ENCODE assay signal across 30 cellular contexts in genomic region chr9:110926828-110927227, GRCh38.
DNase-seq lines count a peak whose midpoint lies in the region; ATAC-seq, FAIRE-seq and TF ChIP-seq lines count a peak whose summit lies in the region.
"Had no signal": no experiment of that assay in that cellular context is flagged by ENCODE, and none has a peak within 500 bp of the region (broad histone marks: within the 10 kb centered on the region; RNA-seq: fewer than 3 reads in every experiment).

No MANE protein-coding gene starts in this region.

- no peak overlapping the region for H3K4me2 ChIP-seq in HepG2 (ENCODE audit: low read depth, low read length)
- H3K4me2 ChIP-seq: PC-9 had no signal

- POLR2A ChIA-PET in HepG2 (lab: Yijun Ruan, JAX): no interaction called here

- TF ChIP-seq EP300 in HepG2 (IDR thresholded peaks at IDR 0.05; ENCODE audit: low read depth in 2 of 2, low read length in 2 of 2) (no peak), HepG2 (CRISPR knock-in tag; IDR thresholded peaks at IDR 0.05; ENCODE audit: borderline replicate concordance) (no peak)

- H3K27me3 ChIP-seq in HepG2 (ENCODE audit: control insufficient read depth in 1 of 2, insufficient read depth in 2 of 2, low read length in 2 of 2) (no peaks in the 10 kb centered on the region), right lobe of liver (no peaks in the 10 kb centered on the region), prostate gland (replicated peaks; ENCODE audit: insufficient read depth) (no peaks in the 10 kb centered on the region)
- H3K27me3 ChIP-seq: heart right ventricle, ovary, right atrium auricular region had no signal

- no peak overlapping the region for H2AFZ ChIP-seq in HepG2 (ENCODE audit: low read length)
- H2AFZ ChIP-seq: PC-9 had no signal

- intact Hi-C loops in HepG2 (cut with micrococcal nuclease; ENCODE audit: unreplicated experiment): no loop called here
- intact Hi-C loops in right lobe of liver (cut with DNase I): no loop called here
- intact Hi-C loops in prostate gland (cut with DNase I): no loop called here

- CTCF ChIA-PET in HepG2 (lab: Yijun Ruan, JAX; ENCODE audit: low intra/inter-chr PET ratio, low total read pairs): no interaction called here

- DNase-seq in HepG2 (ENCODE audit: low spot score): no peak
- DNase-seq in right lobe of liver: no peak
- no peak for DNase-seq in epithelial cell of prostate (ENCODE audit: low read depth, low spot score)
- peak; percentile 34 for DNase-seq in prostate gland (ENCODE audit: low spot score)
- no peak for DNase-seq in NCI-H82 (lab: John Stamatoyannopoulos, UW)
- DNase-seq in activated naive CD4-positive, alpha-beta T cell treated with anti-CD3 and anti-CD28 coated beads, Interleukin-2, amount 50 U/mL, for 72 hours (ENCODE audit: low spot score in 2 of 2): no peak
- DNase-seq in NCI-H446 (lab: John Stamatoyannopoulos, UW): no peak
- DNase-seq: activated CD8-positive, alpha-beta memory T cell treated with anti-CD3 and anti-CD28 coated beads, Interleukin-2, amount 50 U/mL, for 4 hours; activated naive CD8-positive, alpha-beta T cell treated with anti-CD3 and anti-CD28 coated beads, Interleukin-2, amount 10 ng/mL, durations not matched to agents 7 days and 5 days; AML-193; CD8-positive, alpha-beta T cell; foreskin fibroblast; GF-D8; H7; heart right ventricle; Kasumi-1; NCI-H1694; ovary; Right ventricle myocardium superior; stimulated activated CD4-positive, alpha-beta T cell treated with anti-CD3 and anti-CD28 coated beads, Interleukin-12 subunit alpha, Interleukin-12 subunit beta, amount 100 ng/mL, for 4 hours; stimulated activated CD4-positive, alpha-beta T cell treated with anti-CD3 and anti-CD28 coated beads, Interleukin-4, amount 100 ng/mL, for 24 hours; stimulated activated naive B cell treated with anti-CD40 and anti-IgM and Interleukin-4, amounts not matched to agents 10 μg/mL and 1 μg/mL and 100 μg/mL, for 72 hours; SW 1271; T1000 had no signal

- no peaks in the 10 kb centered on the region for H3K9me3 Mint-ChIP-seq in activated naive CD4-positive, alpha-beta T cell treated with anti-CD3 and anti-CD28 coated beads, Interleukin-2, amount 50 U/mL, for 72 hours
- H3K9me3 Mint-ChIP-seq: activated naive CD8-positive, alpha-beta T cell treated with anti-CD3 and anti-CD28 coated beads, Interleukin-2, amount 10 ng/mL, durations not matched to agents 7 days and 5 days; nephron; stimulated activated naive B cell treated with anti-CD40 and anti-IgM and Interleukin-4, amounts not matched to agents 10 μg/mL and 1 μg/mL and 100 μg/mL, for 72 hours; WTC11 had no signal

- no peaks in the 10 kb centered on the region for H3K4me1 ChIP-seq in HepG2 (ENCODE audit: insufficient read depth, low read length)
- H3K4me1 ChIP-seq in right lobe of liver: no peaks in the 10 kb centered on the region
- no peaks in the 10 kb centered on the region for H3K4me1 ChIP-seq in prostate gland (replicated peaks)
- H3K4me1 ChIP-seq: heart right ventricle, right atrium auricular region had no signal

- no peaks in the 10 kb centered on the region for H3K36me3 Mint-ChIP-seq in activated naive CD4-positive, alpha-beta T cell treated with anti-CD3 and anti-CD28 coated beads, Interleukin-2, amount 50 U/mL, for 72 hours
- H3K36me3 Mint-ChIP-seq: activated naive CD8-positive, alpha-beta T cell treated with anti-CD3 and anti-CD28 coated beads, Interleukin-2, amount 10 ng/mL, durations not matched to agents 7 days and 5 days; CD8-positive, alpha-beta T cell; stimulated activated naive B cell treated with anti-CD40 and anti-IgM and Interleukin-4, amounts not matched to agents 10 μg/mL and 1 μg/mL and 100 μg/mL, for 72 hours; WTC11 had no signal

- no peaks in the 10 kb centered on the region for H4K20me1 ChIP-seq in HepG2 (ENCODE audit: insufficient read depth, low read length)

- TF ChIP-seq POLR2A in HepG2 (IDR thresholded peaks at IDR 0.05; ENCODE audit: insufficient read depth in 1 of 2, low read depth in 2 of 2, low read length in 2 of 2) (no peak), right lobe of liver (IDR thresholded peaks at IDR 0.05) (no peak), prostate gland (IDR thresholded peaks at IDR 0.05) (no peak)

- 53% methylated on average over 9 of the region's 9 CpGs for WGBS in HepG2 (ENCODE audit: low lambda C conversion rate)
- WGBS in right lobe of liver (ENCODE audit: insufficient coverage, low coverage, low lambda C conversion rate, missing lambda C conversion rate): 64% methylated on average over 6 of the region's 9 CpGs
- WGBS in prostate gland: 61% methylated on average over 9 of the region's 9 CpGs

- H3K27ac ChIP-seq in HepG2 (ENCODE audit: extremely low read length, insufficient read depth, low read length) (no peak overlapping the region), right lobe of liver (no peak overlapping the region), epithelial cell of prostate (peak overlapping the region; percentile 5), prostate gland (no peak overlapping the region)
- H3K27ac ChIP-seq: heart right ventricle, ovary, PC-9, right atrium auricular region had no signal

- H3K9ac ChIP-seq in HepG2 (ENCODE audit: insufficient read depth, low read depth, low read length): no peak overlapping the region

- no peak overlapping the region for H3K27ac Mint-ChIP-seq in activated naive CD4-positive, alpha-beta T cell treated with anti-CD3 and anti-CD28 coated beads, Interleukin-2, amount 50 U/mL, for 72 hours
- H3K27ac Mint-ChIP-seq: activated naive CD8-positive, alpha-beta T cell treated with anti-CD3 and anti-CD28 coated beads, Interleukin-2, amount 10 ng/mL, durations not matched to agents 7 days and 5 days; CD8-positive, alpha-beta T cell; nephron; stimulated activated naive B cell treated with anti-CD40 and anti-IgM and Interleukin-4, amounts not matched to agents 10 μg/mL and 1 μg/mL and 100 μg/mL, for 72 hours; WTC11 had no signal

- TF ChIP-seq RAD21 in HepG2 (CRISPR knock-in tag; IDR thresholded peaks at IDR 0.05): no peak

- TF ChIP-seq CTCF in HepG2 (CRISPR knock-in tag; IDR thresholded peaks at IDR 0.05) (no peak), right lobe of liver (IDR thresholded peaks at IDR 0.05) (no peak), prostate gland (IDR thresholded peaks at IDR 0.05) (no peak)

- H3K9me3 ChIP-seq in HepG2 (ENCODE audit: low read length) (no peaks in the 10 kb centered on the region), right lobe of liver (no peaks in the 10 kb centered on the region), prostate gland (no peaks in the 10 kb centered on the region)
- H3K9me3 ChIP-seq: ovary, right atrium auricular region had no signal

- H3K4me3 ChIP-seq in HepG2 (replicated peaks in 1 of 3; ENCODE audit: insufficient read depth in 1 of 3, low read depth in 2 of 3, low read length in 3 of 3): no peak overlapping the region
- H3K4me3 ChIP-seq in right lobe of liver: no peak overlapping the region
- H3K4me3 ChIP-seq in prostate gland: no peak overlapping the region
- H3K4me3 ChIP-seq: heart right ventricle, ovary, PC-9, right atrium auricular region had no signal

- no peak for ATAC-seq in HepG2
- ATAC-seq in right lobe of liver: no peak
- ATAC-seq in HG03521 (IDR thresholded peaks at IDR 0.05; ENCODE audit: unreplicated experiment): no peak
- no peak for ATAC-seq in activated naive CD4-positive, alpha-beta T cell treated with anti-CD3 and anti-CD28 coated beads, Interleukin-2, amount 50 U/mL, for 72 hours
- ATAC-seq: CD8-positive, alpha-beta T cell; heart right ventricle; left lobe of liver; stimulated activated naive B cell treated with anti-CD40 and anti-IgM and Interleukin-4, amounts not matched to agents 10 μg/mL and 1 μg/mL and 100 μg/mL, for 72 hours; WTC11 had no signal

- in situ Hi-C loops in HepG2 (cut with HindIII; ENCODE audit: extremely low pct_ligation_motif_present, low pct_unique_long_range_greater_than_20kb): no loop called here

- H3K36me3 ChIP-seq in HepG2 (replicated peaks in 1 of 2; ENCODE audit: control insufficient read depth in 1 of 2, insufficient read depth in 2 of 2, low read length in 2 of 2) (no peaks in the 10 kb centered on the region), right lobe of liver (no peaks in the 10 kb centered on the region), prostate gland (no peaks in the 10 kb centered on the region)
- H3K36me3 ChIP-seq: heart right ventricle, ovary, right atrium auricular region had no signal

- H3K79me2 ChIP-seq in HepG2 (ENCODE audit: insufficient read depth, low read length): no peaks in the 10 kb centered on the region

- FAIRE-seq in HepG2 (lab: Jason Lieb, UNC): no peak

- BruUV-seq in HepG2 (replicated peaks; lab: Mats Ljungman, UMichigan): no TSS peak

TF ChIP-seq in HepG2, 621 proteins besides CTCF, POLR2A, EP300 and RAD21:
- TF ChIP-seq CREB1 (IDR thresholded peaks at IDR 0.05): peak; percentile 30; the same call in 1 of the 2 replicates
- TF ChIP-seq CREB1 (CRISPR knock-in tag; IDR thresholded peaks at IDR 0.05): no peak
- TF ChIP-seq HOXA7 (CRISPR knock-in tag; IDR thresholded peaks at IDR 0.05): no peak
